Comparison of ENCODE assay signal across 1 cellular context in the genomic region with DNA sequence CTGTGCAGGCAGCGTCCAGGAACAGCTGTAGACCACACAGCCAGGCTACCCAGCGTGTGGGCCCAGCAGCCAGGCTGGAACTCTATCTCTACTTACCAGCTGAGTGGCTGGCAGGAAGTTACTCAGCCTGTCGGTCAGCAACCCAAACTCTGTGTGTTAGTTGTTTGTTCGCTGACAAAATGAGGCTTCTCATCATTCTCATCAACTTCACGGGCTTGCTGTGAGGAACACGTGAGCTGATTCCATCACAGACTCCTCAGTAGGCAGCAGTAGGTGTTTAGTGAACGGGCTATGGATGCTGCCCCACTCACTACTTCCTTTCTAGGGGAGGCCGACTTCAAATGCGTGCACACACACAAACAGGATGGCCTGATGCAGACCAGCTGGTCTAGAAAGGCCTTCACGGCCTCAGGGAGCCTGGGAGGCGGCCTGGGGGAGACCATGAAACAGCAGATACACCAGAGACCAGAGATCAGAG.
TF ChIP-seq lines count a peak whose summit lies in the region.

No MANE protein-coding gene starts in this region.

TF ChIP-seq in K562, 482 proteins besides CTCF, POLR2A, EP300 and RAD21 (continued from another document and continues in another):
- TF ChIP-seq ZNF324 (CRISPR knock-in tag; IDR thresholded peaks at IDR 0.05) (no peak), NUFIP1 (IDR thresholded peaks at IDR 0.05; ENCODE audit: partially characterized antibody) (no peak), HSF4 (CRISPR knock-in tag; IDR thresholded peaks at IDR 0.05; ENCODE audit: borderline replicate concordance) (no peak), RBM15 (IDR thresholded peaks at IDR 0.05; ENCODE audit: insufficient read depth, low read length) (no peak), NFIX (CRISPR knock-in tag; IDR thresholded peaks at IDR 0.05; ENCODE audit: low read depth) (no peak), XRCC3 (IDR thresholded peaks at IDR 0.05) (no peak), CBX1 (IDR thresholded peaks at IDR 0.05; ENCODE audit: low read depth) (no peak), STAT5A (IDR thresholded peaks at IDR 0.05; ENCODE audit: borderline replicate concordance, low read length) (peak; percentile 71), EP400 (IDR thresholded peaks at IDR 0.05) (peak; percentile 14; the same call in 1 of the 2 replicates), RBFOX2 (IDR thresholded peaks at IDR 0.05; ENCODE audit: low read depth, low read length) (no peak), CHD2 (IDR thresholded peaks at IDR 0.05; ENCODE audit: low read depth, low read length) (no peak), ILK (tag; IDR thresholded peaks at IDR 0.05; ENCODE audit: borderline replicate concordance, low read depth) (no peak), PHF8 (IDR thresholded peaks at IDR 0.05; ENCODE audit: borderline replicate concordance, low read length) (no peak), HDAC8 (tag; IDR thresholded peaks at IDR 0.05) (no peak), SRSF1 (IDR thresholded peaks at IDR 0.05; ENCODE audit: low read depth, low read length) (no peak), ZNF57 (CRISPR knock-in tag; IDR thresholded peaks at IDR 0.05) (no peak), GABPB2 (CRISPR knock-in tag; conservative IDR thresholded peaks at IDR 0.05) (no peak), KDM2B (CRISPR knock-in tag; IDR thresholded peaks at IDR 0.05) (no peak), MITF (IDR thresholded peaks at IDR 0.05) (no peak), RBM22 (IDR thresholded peaks at IDR 0.05; ENCODE audit: low read depth, low read length, poor library complexity, severe bottlenecking) (no peak), SMAD1 (IDR thresholded peaks at IDR 0.05; ENCODE audit: low read depth, low read length, partially characterized antibody) (no peak), ZNF609 (CRISPR knock-in tag; IDR thresholded peaks at IDR 0.05; ENCODE audit: borderline replicate concordance) (no peak), ZKSCAN3 (CRISPR knock-in tag; IDR thresholded peaks at IDR 0.05) (no peak), E2F4 (CRISPR knock-in tag; IDR thresholded peaks at IDR 0.05; ENCODE audit: low read depth) (no peak), NFIC (IDR thresholded peaks at IDR 0.05) (peak; percentile 70), TCF3 (CRISPR knock-in tag; IDR thresholded peaks at IDR 0.05) (peak; percentile 89), JUNB (CRISPR knock-in tag; conservative IDR thresholded peaks at IDR 0.05) (no peak), FOXA1 (IDR thresholded peaks at IDR 0.05; ENCODE audit: borderline replicate concordance) (no peak), NR4A1 (CRISPR knock-in tag; IDR thresholded peaks at IDR 0.05) (no peak), NR4A1 (tag; IDR thresholded peaks at IDR 0.05) (peak; percentile 75; the same call in 1 of the 2 replicates), ZBTB7A (IDR thresholded peaks at IDR 0.05; ENCODE audit: borderline replicate concordance, control insufficient read depth, low read depth, low read length) (no peak), DIDO1 (tag; IDR thresholded peaks at IDR 0.05; ENCODE audit: low read depth) (no peak), NFXL1 (CRISPR knock-in tag; IDR thresholded peaks at IDR 0.05) (no peak)
- TF ChIP-seq, protein P1, sequence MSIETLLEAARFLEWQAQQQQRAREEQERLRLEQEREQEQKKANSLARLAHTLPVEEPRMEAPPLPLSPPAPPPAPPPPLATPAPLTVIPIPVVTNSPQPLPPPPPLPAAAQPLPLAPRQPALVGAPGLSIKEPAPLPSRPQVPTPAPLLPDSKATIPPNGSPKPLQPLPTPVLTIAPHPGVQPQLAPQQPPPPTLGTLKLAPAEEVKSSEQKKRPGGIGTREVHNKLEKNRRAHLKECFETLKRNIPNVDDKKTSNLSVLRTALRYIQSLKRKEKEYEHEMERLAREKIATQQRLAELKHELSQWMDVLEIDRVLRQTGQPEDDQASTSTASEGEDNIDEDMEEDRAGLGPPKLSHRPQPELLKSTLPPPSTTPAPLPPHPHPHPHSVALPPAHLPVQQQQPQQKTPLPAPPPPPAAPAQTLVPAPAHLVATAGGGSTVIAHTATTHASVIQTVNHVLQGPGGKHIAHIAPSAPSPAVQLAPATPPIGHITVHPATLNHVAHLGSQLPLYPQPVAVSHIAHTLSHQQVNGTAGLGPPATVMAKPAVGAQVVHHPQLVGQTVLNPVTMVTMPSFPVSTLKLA (conservative IDR thresholded peaks at IDR 0.05): 0 out of 4 replicates have a peak, but pooled peaks of 1 of the 2 experiments have one; percentile 33
- TF ChIP-seq, protein P2, sequence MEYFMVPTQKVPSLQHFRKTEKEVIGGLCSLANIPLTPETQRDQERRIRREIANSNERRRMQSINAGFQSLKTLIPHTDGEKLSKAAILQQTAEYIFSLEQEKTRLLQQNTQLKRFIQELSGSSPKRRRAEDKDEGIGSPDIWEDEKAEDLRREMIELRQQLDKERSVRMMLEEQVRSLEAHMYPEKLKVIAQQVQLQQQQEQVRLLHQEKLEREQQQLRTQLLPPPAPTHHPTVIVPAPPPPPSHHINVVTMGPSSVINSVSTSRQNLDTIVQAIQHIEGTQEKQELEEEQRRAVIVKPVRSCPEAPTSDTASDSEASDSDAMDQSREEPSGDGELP (CRISPR knock-in tag; IDR thresholded peaks at IDR 0.05; ENCODE audit: borderline replicate concordance): peak; percentile 97
- TF ChIP-seq, protein P3, sequence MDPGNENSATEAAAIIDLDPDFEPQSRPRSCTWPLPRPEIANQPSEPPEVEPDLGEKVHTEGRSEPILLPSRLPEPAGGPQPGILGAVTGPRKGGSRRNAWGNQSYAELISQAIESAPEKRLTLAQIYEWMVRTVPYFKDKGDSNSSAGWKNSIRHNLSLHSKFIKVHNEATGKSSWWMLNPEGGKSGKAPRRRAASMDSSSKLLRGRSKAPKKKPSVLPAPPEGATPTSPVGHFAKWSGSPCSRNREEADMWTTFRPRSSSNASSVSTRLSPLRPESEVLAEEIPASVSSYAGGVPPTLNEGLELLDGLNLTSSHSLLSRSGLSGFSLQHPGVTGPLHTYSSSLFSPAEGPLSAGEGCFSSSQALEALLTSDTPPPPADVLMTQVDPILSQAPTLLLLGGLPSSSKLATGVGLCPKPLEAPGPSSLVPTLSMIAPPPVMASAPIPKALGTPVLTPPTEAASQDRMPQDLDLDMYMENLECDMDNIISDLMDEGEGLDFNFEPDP (CRISPR knock-in tag; IDR thresholded peaks at IDR 0.05): no peak
- TF ChIP-seq, protein P4, sequence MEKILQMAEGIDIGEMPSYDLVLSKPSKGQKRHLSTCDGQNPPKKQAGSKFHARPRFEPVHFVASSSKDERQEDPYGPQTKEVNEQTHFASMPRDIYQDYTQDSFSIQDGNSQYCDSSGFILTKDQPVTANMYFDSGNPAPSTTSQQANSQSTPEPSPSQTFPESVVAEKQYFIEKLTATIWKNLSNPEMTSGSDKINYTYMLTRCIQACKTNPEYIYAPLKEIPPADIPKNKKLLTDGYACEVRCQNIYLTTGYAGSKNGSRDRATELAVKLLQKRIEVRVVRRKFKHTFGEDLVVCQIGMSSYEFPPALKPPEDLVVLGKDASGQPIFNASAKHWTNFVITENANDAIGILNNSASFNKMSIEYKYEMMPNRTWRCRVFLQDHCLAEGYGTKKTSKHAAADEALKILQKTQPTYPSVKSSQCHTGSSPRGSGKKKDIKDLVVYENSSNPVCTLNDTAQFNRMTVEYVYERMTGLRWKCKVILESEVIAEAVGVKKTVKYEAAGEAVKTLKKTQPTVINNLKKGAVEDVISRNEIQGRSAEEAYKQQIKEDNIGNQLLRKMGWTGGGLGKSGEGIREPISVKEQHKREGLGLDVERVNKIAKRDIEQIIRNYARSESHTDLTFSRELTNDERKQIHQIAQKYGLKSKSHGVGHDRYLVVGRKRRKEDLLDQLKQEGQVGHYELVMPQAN (IDR thresholded peaks at IDR 0.05; ENCODE audit: borderline replicate concordance): no peak
- TF ChIP-seq, protein P5, sequence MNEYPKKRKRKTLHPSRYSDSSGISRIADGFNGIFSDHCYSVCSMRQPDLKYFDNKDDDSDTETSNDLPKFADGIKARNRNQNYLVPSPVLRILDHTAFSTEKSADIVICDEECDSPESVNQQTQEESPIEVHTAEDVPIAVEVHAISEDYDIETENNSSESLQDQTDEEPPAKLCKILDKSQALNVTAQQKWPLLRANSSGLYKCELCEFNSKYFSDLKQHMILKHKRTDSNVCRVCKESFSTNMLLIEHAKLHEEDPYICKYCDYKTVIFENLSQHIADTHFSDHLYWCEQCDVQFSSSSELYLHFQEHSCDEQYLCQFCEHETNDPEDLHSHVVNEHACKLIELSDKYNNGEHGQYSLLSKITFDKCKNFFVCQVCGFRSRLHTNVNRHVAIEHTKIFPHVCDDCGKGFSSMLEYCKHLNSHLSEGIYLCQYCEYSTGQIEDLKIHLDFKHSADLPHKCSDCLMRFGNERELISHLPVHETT (CRISPR knock-in tag; conservative IDR thresholded peaks at IDR 0.05 in 1 of 2, IDR thresholded peaks at IDR 0.05 in 1 of 2): no peak; a peak in 1 of 4 replicates
- TF ChIP-seq, protein P6, sequence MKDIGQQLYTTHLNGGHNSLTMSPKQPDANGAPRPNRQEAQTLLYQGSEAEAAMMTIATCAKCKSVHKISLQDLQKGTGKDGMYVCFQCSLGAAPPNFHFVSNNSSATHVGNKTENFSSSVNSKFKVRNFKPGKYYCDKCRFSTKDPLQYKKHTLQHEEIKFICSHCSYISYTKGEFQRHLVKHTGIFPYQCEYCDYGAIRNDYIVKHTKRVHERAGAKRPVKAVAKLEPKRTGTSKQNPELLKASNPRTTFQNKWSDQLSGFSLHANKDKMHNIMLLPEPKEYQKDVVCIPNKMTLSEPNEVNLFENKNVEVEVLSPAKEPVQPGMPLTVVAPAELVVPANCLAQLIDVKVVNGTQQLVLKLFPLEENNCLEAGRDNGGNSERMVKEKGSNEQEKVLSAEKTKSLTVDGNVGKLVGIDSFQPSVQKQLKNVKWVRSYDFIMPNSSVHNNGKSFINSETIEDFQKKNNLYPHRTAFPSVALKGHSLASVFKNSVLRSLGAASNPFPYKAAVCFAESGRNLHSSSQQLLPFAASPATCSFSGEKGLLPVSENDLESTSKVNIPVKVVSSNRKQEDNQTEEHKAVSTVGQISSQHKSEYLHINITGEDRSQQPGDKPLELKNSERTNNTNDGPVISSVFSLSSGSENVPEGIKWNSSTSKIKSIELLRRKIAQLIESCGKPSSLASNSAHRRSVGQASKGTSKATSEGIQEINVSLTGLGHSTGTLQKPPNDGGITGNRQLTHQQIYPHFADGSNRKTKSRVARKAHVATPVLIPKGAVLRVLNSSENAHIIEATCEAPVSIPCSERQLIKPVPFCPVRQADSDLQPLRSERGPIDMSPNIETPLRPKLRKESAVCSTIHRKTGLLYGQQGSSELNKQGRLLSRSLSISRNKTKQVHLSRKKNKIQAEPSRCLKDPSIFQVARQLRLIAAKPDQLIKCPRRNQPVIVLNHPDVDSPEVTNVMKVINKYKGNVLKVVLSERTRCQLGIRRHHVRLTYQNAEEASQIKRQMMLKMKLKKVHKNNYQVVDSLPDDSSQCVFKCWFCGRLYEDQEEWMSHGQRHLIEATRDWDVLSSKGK (CRISPR knock-in tag; IDR thresholded peaks at IDR 0.05): no peak
- TF ChIP-seq, protein P7, sequence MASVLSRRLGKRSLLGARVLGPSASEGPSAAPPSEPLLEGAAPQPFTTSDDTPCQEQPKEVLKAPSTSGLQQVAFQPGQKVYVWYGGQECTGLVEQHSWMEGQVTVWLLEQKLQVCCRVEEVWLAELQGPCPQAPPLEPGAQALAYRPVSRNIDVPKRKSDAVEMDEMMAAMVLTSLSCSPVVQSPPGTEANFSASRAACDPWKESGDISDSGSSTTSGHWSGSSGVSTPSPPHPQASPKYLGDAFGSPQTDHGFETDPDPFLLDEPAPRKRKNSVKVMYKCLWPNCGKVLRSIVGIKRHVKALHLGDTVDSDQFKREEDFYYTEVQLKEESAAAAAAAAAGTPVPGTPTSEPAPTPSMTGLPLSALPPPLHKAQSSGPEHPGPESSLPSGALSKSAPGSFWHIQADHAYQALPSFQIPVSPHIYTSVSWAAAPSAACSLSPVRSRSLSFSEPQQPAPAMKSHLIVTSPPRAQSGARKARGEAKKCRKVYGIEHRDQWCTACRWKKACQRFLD (CRISPR knock-in tag; IDR thresholded peaks at IDR 0.05): no peak; the same call in 1 of the 2 replicates
